Comparison of ENCODE assay signal across 8 cellular contexts in genomic region chr10:50624154-50624865, GRCh38. TPM values are rescaled to one million over a fixed set of nuclear protein-coding genes. Genes with fewer than 3 reads are reported as not detected.
DNase-seq lines count a peak whose midpoint lies in the region; ATAC-seq, FAIRE-seq and TF ChIP-seq lines count a peak whose summit lies in the region.

No MANE protein-coding gene starts in this region.

- H3K9me3 Mint-ChIP-seq in T-helper 1 cell treated with Interleukin-12 subunit alpha and Interleukin-12 subunit beta and Interleukin-4 antibody, amounts not matched to agents 30 μg/mL and 1 μg/mL, for 36 hours = no peaks in the 10 kb centered on the region

- TF ChIP-seq CTCF in right atrium auricular region (IDR thresholded peaks at IDR 0.05) = no peak

- TF ChIP-seq POLR2A in GM12891 (IDR thresholded peaks at IDR 0.05; ENCODE audit: low read depth, low read length) = no peak; the same call in 1 of the 2 replicates

- no peaks in the 10 kb centered on the region for H3K36me3 ChIP-seq in right atrium auricular region

- H3K4me1 Mint-ChIP-seq in T-helper 1 cell treated with Interleukin-12 subunit alpha and Interleukin-12 subunit beta and Interleukin-4 antibody, amounts not matched to agents 30 μg/mL and 1 μg/mL, for 36 hours (ENCODE audit: low read depth) = peaks cover 28% of the 10 kb centered on the region

- peak; percentile 60 for ATAC-seq in HG02840 (IDR thresholded peaks at IDR 0.05; ENCODE audit: low FRiP score, unreplicated experiment)

- H3K36me3 Mint-ChIP-seq in T-helper 1 cell treated with Interleukin-12 subunit alpha and Interleukin-12 subunit beta and Interleukin-4 antibody, amounts not matched to agents 30 μg/mL and 1 μg/mL, for 36 hours (ENCODE audit: low read depth) = peaks cover 4% of the 10 kb centered on the region

- H3K27ac Mint-ChIP-seq in T-helper 1 cell treated with Interleukin-12 subunit alpha and Interleukin-12 subunit beta and Interleukin-4 antibody, amounts not matched to agents 30 μg/mL and 1 μg/mL, for 36 hours = peak overlapping the region; percentile 97

- DNase-seq in GM12891 (ENCODE audit: insufficient read length, low spot score) = peak; percentile 76
- peak; percentile 47 for DNase-seq in NCI-H1417 treated with DMSO at 0.1 percent for 48 hours (lab: John Stamatoyannopoulos, UW)
- DNase-seq in amygdala (lab: John Stamatoyannopoulos, UW) = peak; percentile 51 to 98 (median 90)
- DNase-seq in right atrium auricular region (ENCODE audit: low spot score) = peak; percentile 96
- DNase-seq in pulmonary artery endothelial cell (ENCODE audit: low read depth, low spot score) = peak; percentile 82
- peak; percentile 95 for DNase-seq in urothelium cell line (ENCODE audit: low spot score)

- peak overlapping the region; percentile 87 for H3K4me3 Mint-ChIP-seq in T-helper 1 cell treated with Interleukin-12 subunit alpha and Interleukin-12 subunit beta and Interleukin-4 antibody, amounts not matched to agents 30 μg/mL and 1 μg/mL, for 36 hours

- no peaks in the 10 kb centered on the region for H3K27me3 ChIP-seq in right atrium auricular region

- peaks cover 0 to 35% of the 10 kb centered on the region in 2 donors for H3K4me1 ChIP-seq in right atrium auricular region

- peak overlapping the region; percentile 99 for H3K27ac ChIP-seq in right atrium auricular region

- H3K9me3 ChIP-seq in right atrium auricular region = no peaks in the 10 kb centered on the region

- peak overlapping the region; percentile 85 to 96 for H3K4me3 ChIP-seq in right atrium auricular region

- peaks cover 5% of the 10 kb centered on the region for H3K27me3 Mint-ChIP-seq in T-helper 1 cell treated with Interleukin-12 subunit alpha and Interleukin-12 subunit beta and Interleukin-4 antibody, amounts not matched to agents 30 μg/mL and 1 μg/mL, for 36 hours (ENCODE audit: low read depth)

- FAIRE-seq in GM12891 (lab: Jason Lieb, UNC) (no peak), urothelium cell line (lab: Jason Lieb, UNC) (peak; percentile 62)

TF ChIP-seq in GM12891, 5 proteins besides CTCF, POLR2A, EP300 and RAD21:
- peak; percentile 15; the same call in 1 of the 2 replicates for TF ChIP-seq POU2F2 (IDR thresholded peaks at IDR 0.05; ENCODE audit: low read depth, low read length)
- TF ChIP-seq POLR2AphosphoS5 (IDR thresholded peaks at IDR 0.05; ENCODE audit: low read depth, low read length) = no peak
- peak; percentile 50; the same call in 1 of the 2 replicates for TF ChIP-seq TAF1 (IDR thresholded peaks at IDR 0.05; ENCODE audit: low read depth, low read length)
- TF ChIP-seq SPI1 (IDR thresholded peaks at IDR 0.05; ENCODE audit: low read depth, low read length) = no peak
- TF ChIP-seq PAX5 (IDR thresholded peaks at IDR 0.05; ENCODE audit: insufficient read depth, low read length, severe bottlenecking) = no peak

RNA-seq across cellular contexts. Expression of gene SGMS1, which starts 0.6 kb away (rescaled TPM):
- 3.8 TPM for polyA plus RNA-seq in GM12891 (2012; ENCODE audit: low read depth, missing spikeins)
- total RNA-seq in right atrium auricular region (10 to 100 TPM; 32.5 to 35.9 TPM), pulmonary artery endothelial cell (34.2 and 57.3 TPM in 2 replicates)

Comparison
In these comparisons a context has a peak if more than half of its experiments do, and no peak if none do; other contexts are left out.
1. Peak in every context shown above with its lines: DNase-seq, ATAC-seq, H3K4me3 ChIP-seq and H3K27ac ChIP-seq.